In genomic region chr6:32968093-32968769, GRCh38 we compare ENCODE assay signal across 8 cellular contexts. TPM values are rescaled to one million over a fixed set of nuclear protein-coding genes. Genes with fewer than 3 reads are reported as not detected.
DNase-seq lines count a peak whose midpoint lies in the region; TF ChIP-seq lines count a peak whose summit lies in the region.

TSS of gene BRD2 (plus strand) at chr6:32968594. CDS start at chr6:32972899, 4,305 bp downstream.

- peak within 1 kb of the TSS; percentile 100 for H3K27ac Mint-ChIP-seq in nephron progenitor cell
- H3K27ac Mint-ChIP-seq in stimulated activated naive CD8-positive, alpha-beta T cell treated with anti-CD3 and anti-CD28 coated beads, Interleukin-15, Interleukin-2, amounts not matched to agents 100 ng/mL and 50 ng/mL, for 24 hours: peak within 1 kb of the TSS; percentile 99

- peak within 1 kb of the TSS; percentile 71 for H3K4me3 ChIP-seq in fibroblast of the aortic adventitia (ENCODE audit: low read depth, low read length)

- H3K27me3 Mint-ChIP-seq in nephron progenitor cell (ENCODE audit: low read depth, poor library complexity): peaks cover 3% of the 10 kb centered on the region
- H3K27me3 Mint-ChIP-seq in stimulated activated naive CD8-positive, alpha-beta T cell treated with anti-CD3 and anti-CD28 coated beads, Interleukin-15, Interleukin-2, amounts not matched to agents 100 ng/mL and 50 ng/mL, for 24 hours: no peaks in the 10 kb centered on the region

- H3K4me1 Mint-ChIP-seq in nephron progenitor cell: peaks cover 31% of the 10 kb centered on the region
- peaks cover 47% of the 10 kb centered on the region for H3K4me1 Mint-ChIP-seq in stimulated activated naive CD8-positive, alpha-beta T cell treated with anti-CD3 and anti-CD28 coated beads, Interleukin-15, Interleukin-2, amounts not matched to agents 100 ng/mL and 50 ng/mL, for 24 hours (ENCODE audit: low read depth)

- TF ChIP-seq CTCF in fibroblast of the aortic adventitia (IDR thresholded peaks at IDR 0.05; ENCODE audit: insufficient read depth, low read length) (no peak), nephron progenitor cell (IDR thresholded peaks at IDR 0.05) (no peak)

- H3K36me3 Mint-ChIP-seq in nephron progenitor cell (ENCODE audit: low read depth): peaks cover 11% of the 10 kb centered on the region
- H3K36me3 Mint-ChIP-seq in stimulated activated naive CD8-positive, alpha-beta T cell treated with anti-CD3 and anti-CD28 coated beads, Interleukin-15, Interleukin-2, amounts not matched to agents 100 ng/mL and 50 ng/mL, for 24 hours (ENCODE audit: low read depth): peaks cover 40% of the 10 kb centered on the region

- no peaks in the 10 kb centered on the region for H3K9me3 Mint-ChIP-seq in nephron progenitor cell
- H3K9me3 Mint-ChIP-seq in stimulated activated naive CD8-positive, alpha-beta T cell treated with anti-CD3 and anti-CD28 coated beads, Interleukin-15, Interleukin-2, amounts not matched to agents 100 ng/mL and 50 ng/mL, for 24 hours: no peaks in the 10 kb centered on the region

- peak; percentile 97 for DNase-seq in DMS114 treated with DMSO at 0.1 percent for 48 hours (lab: John Stamatoyannopoulos, UW; ENCODE audit: unreplicated experiment)
- peak; percentile 90 for DNase-seq in GOT3 (lab: John Stamatoyannopoulos, UW)
- DNase-seq in M059J (ENCODE audit: low read depth): peak; percentile 98
- peak; percentile 86 for DNase-seq in SHP77 treated with DMSO at 0.1 percent for 48 hours (lab: John Stamatoyannopoulos, UW)
- peak; percentile 99 for DNase-seq in activated effector memory CD4-positive, alpha-beta T cell treated with anti-CD3 and anti-CD28 coated beads, Interleukin-2, amount 50 U/mL, for 16 hours
- peak; percentile 96 for DNase-seq in fibroblast of the aortic adventitia (ENCODE audit: low read depth)
- DNase-seq in nephron progenitor cell: peak; percentile 94

- H3K4me3 Mint-ChIP-seq in nephron progenitor cell: peak within 1 kb of the TSS; percentile 98
- H3K4me3 Mint-ChIP-seq in stimulated activated naive CD8-positive, alpha-beta T cell treated with anti-CD3 and anti-CD28 coated beads, Interleukin-15, Interleukin-2, amounts not matched to agents 100 ng/mL and 50 ng/mL, for 24 hours: peak within 1 kb of the TSS; percentile 95

RNA-seq across cellular contexts. Expression of gene BRD2, which starts in this region (rescaled TPM):
- 148 and 223 TPM in 2 replicates for total RNA-seq in M059J (2014; rRNA removed; shearing (Covaris generic))
- total RNA-seq in fibroblast of the aortic adventitia (ENCODE audit: low replicate concordance): 145 and 157 TPM in 2 replicates

Comparison
In these comparisons a context has a peak if more than half of its experiments do, and no peak if none do; other contexts are left out.
1. Peak in every context shown above with its lines: DNase-seq and H3K4me3 ChIP-seq.